In the genomic region with DNA sequence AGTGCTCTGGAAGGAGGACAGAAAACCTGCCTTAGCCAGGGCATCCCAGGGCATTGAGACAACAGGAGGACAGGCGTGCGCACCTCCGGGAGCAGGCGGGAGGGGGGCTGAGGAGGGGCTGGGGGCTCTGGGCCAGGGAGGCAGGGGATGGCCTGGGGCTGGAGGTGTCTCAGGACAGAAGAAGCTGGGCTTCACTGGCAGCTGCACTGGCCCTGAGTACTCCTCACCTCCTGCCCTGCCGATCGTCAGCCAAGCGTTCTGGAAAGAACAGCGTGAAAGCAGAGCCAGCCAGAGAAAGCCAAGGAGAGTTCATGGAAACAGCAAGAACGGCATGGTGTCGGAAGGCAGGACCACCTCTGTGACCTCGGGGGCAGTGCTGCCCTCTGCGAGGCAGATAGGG, we compare ENCODE assay signal across 19 cellular contexts. TPM values are rescaled to one million over a fixed set of nuclear protein-coding genes. Genes with fewer than 3 reads are reported as not detected.
"Had no signal": no experiment of that assay in that cellular context is flagged by ENCODE, and none has a peak within 500 bp of the region (broad histone marks: within the 10 kb centered on the region; RNA-seq: fewer than 3 reads in every experiment).

No MANE protein-coding gene starts in this region.

- H3K4me3 Mint-ChIP-seq: activated CD4-positive, alpha-beta memory T cell treated with anti-CD3 and anti-CD28 coated beads for 36 hours; activated naive CD8-positive, alpha-beta T cell; endodermal cell; memory B cell; natural killer cell treated with Interleukin-12 subunit alpha and Interleukin-12 subunit beta and Interleukin-15 and Interleukin-18, amount 100 ng/mL, for 72 hours had no signal

- H3K4me1 Mint-ChIP-seq: endodermal cell, memory B cell had no signal

- H3K27ac ChIP-seq: cardiac muscle cell, dorsolateral prefrontal cortex, epithelial cell of prostate, heart left ventricle had no signal

- H3K27ac Mint-ChIP-seq: activated CD4-positive, alpha-beta memory T cell treated with anti-CD3 and anti-CD28 coated beads for 36 hours; activated naive CD8-positive, alpha-beta T cell; endodermal cell; memory B cell; natural killer cell treated with Interleukin-12 subunit alpha and Interleukin-12 subunit beta and Interleukin-15 and Interleukin-18, amount 100 ng/mL, for 72 hours had no signal

- H3K36me3 ChIP-seq: cardiac muscle cell, heart left ventricle had no signal

- H3K9me3 Mint-ChIP-seq: activated CD4-positive, alpha-beta memory T cell treated with anti-CD3 and anti-CD28 coated beads for 36 hours; endodermal cell; memory B cell; natural killer cell treated with Interleukin-12 subunit alpha and Interleukin-12 subunit beta and Interleukin-15 and Interleukin-18, amount 100 ng/mL, for 72 hours had no signal

- DNase-seq: activated CD4-positive, alpha-beta memory T cell treated with anti-CD3 and anti-CD28 coated beads for 36 hours; activated T-cell treated with anti-CD3 and anti-CD28 coated beads for 4 hours; endodermal cell; heart left ventricle; left ventricle myocardium superior; posterior cingulate gyrus; stimulated activated naive CD8-positive, alpha-beta T cell treated with anti-CD3 and anti-CD28 coated beads, Interleukin-15, Interleukin-2, amounts not matched to agents 100 U/mL and 50 U/mL, for 24 hours; T-helper 2 cell; trophoblast cell had no signal

- H3K9me3 ChIP-seq: heart left ventricle had no signal

- ATAC-seq: heart left ventricle; left ventricle myocardium superior; natural killer cell treated with Interleukin-12 subunit alpha and Interleukin-12 subunit beta and Interleukin-15 and Interleukin-18, amount 100 ng/mL, for 72 hours; stimulated activated naive CD8-positive, alpha-beta T cell treated with anti-CD3 and anti-CD28 coated beads, Interleukin-15, Interleukin-2, amounts not matched to agents 100 U/mL and 50 U/mL, for 24 hours had no signal

- H3K4me3 ChIP-seq: cardiac muscle cell, dorsolateral prefrontal cortex, heart left ventricle had no signal

- H3K27me3 ChIP-seq: cardiac muscle cell, dorsolateral prefrontal cortex had no signal

- H3K27me3 Mint-ChIP-seq: activated CD4-positive, alpha-beta memory T cell treated with anti-CD3 and anti-CD28 coated beads for 36 hours; activated naive CD8-positive, alpha-beta T cell had no signal

- H3K36me3 Mint-ChIP-seq: activated CD4-positive, alpha-beta memory T cell treated with anti-CD3 and anti-CD28 coated beads for 36 hours; activated naive CD8-positive, alpha-beta T cell; memory B cell; natural killer cell treated with Interleukin-12 subunit alpha and Interleukin-12 subunit beta and Interleukin-15 and Interleukin-18, amount 100 ng/mL, for 72 hours had no signal

- FAIRE-seq: frontal cortex had no signal

- H3K4me1 ChIP-seq: heart left ventricle had no signal

RNA-seq across cellular contexts. Expression of gene FXYD4, which starts 56.3 kb away (rescaled TPM):
- total RNA-seq: activated CD4-positive, alpha-beta memory T cell treated with anti-CD3 and anti-CD28 coated beads for 36 hours; cardiac muscle cell; chondrocyte; frontal cortex; heart left ventricle; kidney epithelial cell; left ventricle myocardium superior; natural killer cell treated with Interleukin-12 subunit alpha and Interleukin-12 subunit beta and Interleukin-15 and Interleukin-18, amount 100 ng/mL, for 72 hours; SK-MEL-5 had no signal
- polyA plus RNA-seq: cardiac muscle cell had no signal
